In genomic region chr11:116093065-116093464, GRCh38 we compare ENCODE assay signal across 15 cellular contexts.
DNase-seq lines count a peak whose midpoint lies in the region; ATAC-seq and TF ChIP-seq lines count a peak whose summit lies in the region.
"Had no signal": no experiment of that assay in that cellular context is flagged by ENCODE, and none has a peak within 500 bp of the region (broad histone marks: within the 10 kb centered on the region; RNA-seq: fewer than 3 reads in every experiment).

No MANE protein-coding gene starts in this region.

- H3K4me1 Mint-ChIP-seq in WTC11 (peaks cover 5% of the 10 kb centered on the region; the same call in 1 of the 2 replicates), neural progenitor cell (peaks cover 25% of the 10 kb centered on the region)
- H3K4me1 Mint-ChIP-seq: CD4-positive, alpha-beta memory T cell had no signal

- H3K27ac ChIP-seq in neural progenitor cell (no peak overlapping the region), PC-9 (no peak overlapping the region)

- no peaks in the 10 kb centered on the region for H3K9me2 ChIP-seq in PC-9 (ENCODE audit: insufficient read depth)

- H3K27me3 Mint-ChIP-seq in WTC11 (ENCODE audit: low read depth), result peaks cover 25% of the 10 kb centered on the region
- H3K27me3 Mint-ChIP-seq in neural progenitor cell (ENCODE audit: insufficient read depth, low read depth), result peaks cover 18% of the 10 kb centered on the region

- H3K4me3 ChIP-seq in neural progenitor cell (no peak overlapping the region), PC-9 (no peak overlapping the region)
- H3K4me3 ChIP-seq: GM12878, HAP-1 had no signal

- H3K4me1 ChIP-seq in neural progenitor cell, result peaks cover 12% of the 10 kb centered on the region
- no peaks in the 10 kb centered on the region for H3K4me1 ChIP-seq in PC-9 (replicated peaks; ENCODE audit: insufficient read depth)
- H3K4me1 ChIP-seq: HAP-1 had no signal

- intact Hi-C loops in PC-9 (cut with micrococcal nuclease; ENCODE audit: unreplicated experiment), result no loop called here

- H2AFZ ChIP-seq in neural progenitor cell (replicated peaks), result peak overlapping the region; percentile 17
- H2AFZ ChIP-seq in PC-9, result no peak overlapping the region

- no TSS peak for BruUV-seq in PC-9 (replicated peaks; lab: Mats Ljungman, UMichigan)

- H3K9ac ChIP-seq in neural progenitor cell, result no peak overlapping the region

- no peaks in the 10 kb centered on the region for H3K36me3 Mint-ChIP-seq in WTC11
- H3K36me3 Mint-ChIP-seq in neural progenitor cell, result no peaks in the 10 kb centered on the region
- H3K36me3 Mint-ChIP-seq: CD4-positive, alpha-beta memory T cell had no signal

- no peaks in the 10 kb centered on the region for H3K36me3 ChIP-seq in neural progenitor cell
- H3K36me3 ChIP-seq in PC-9 (ENCODE audit: low read depth), result no peaks in the 10 kb centered on the region
- H3K36me3 ChIP-seq: HAP-1 had no signal

- DNase-seq in NCI-H510A treated with DMSO at 0.1 percent for 48 hours (lab: John Stamatoyannopoulos, UW) (peak; percentile 34), NCI-H510A (lab: John Stamatoyannopoulos, UW) (no peak), WTC11 (ENCODE audit: low spot score) (no peak), neural progenitor cell (ENCODE audit: low spot score) (no peak), PC-9 (no peak), DMS153 (lab: John Stamatoyannopoulos, UW) (no peak)
- DNase-seq: Calu3; CD4-positive, alpha-beta memory T cell; COR-L47; DND-41; GDM1; GOT3; HFFc6 had no signal

- H3K9me3 Mint-ChIP-seq in WTC11 (no peaks in the 10 kb centered on the region), neural progenitor cell (no peaks in the 10 kb centered on the region)

- H3K4me2 ChIP-seq in neural progenitor cell (no peak overlapping the region), PC-9 (no peak overlapping the region)

- CTCF ChIA-PET in WTC11 (lab: Charles Lee), result interaction anchor here (1.0 to 1.3 kb wide), 3 partner anchors 103 to 180 kb away, joined by 3 read pairs; no protein-coding TSS in a partner anchor
- CTCF ChIA-PET in PC-9 (lab: Charles Lee), result no interaction called here

- H3K27ac Mint-ChIP-seq in WTC11 (no peak overlapping the region), neural progenitor cell (no peak overlapping the region)
- H3K27ac Mint-ChIP-seq: CD4-positive, alpha-beta memory T cell; HFFc6 had no signal

- no peaks in the 10 kb centered on the region for H3K9me3 ChIP-seq in neural progenitor cell (ENCODE audit: low read depth)
- H3K9me3 ChIP-seq in PC-9 (ENCODE audit: insufficient read depth, low read depth), result no peaks in the 10 kb centered on the region
- H3K9me3 ChIP-seq: HAP-1 had no signal

- H3K27me3 ChIP-seq in neural progenitor cell (peaks cover 4% of the 10 kb centered on the region), PC-9 (ENCODE audit: insufficient read depth, low read depth) (peaks cover 12% of the 10 kb centered on the region; the same call in 1 of the 2 replicates)

- POLR2A ChIA-PET in WTC11 (lab: Charles Lee) (no interaction called here), PC-9 (lab: Charles Lee; ENCODE audit: unreplicated experiment) (no interaction called here)

- ATAC-seq in WTC11, result peak; percentile 57
- ATAC-seq: GM12878 had no signal

- no peak for TF ChIP-seq CTCF in WTC11 (IDR thresholded peaks at IDR 0.05)
- TF ChIP-seq CTCF in neural progenitor cell (IDR thresholded peaks at IDR 0.05), result no peak
- no peak for TF ChIP-seq CTCF in PC-9 (conservative IDR thresholded peaks at IDR 0.05)

- H4K20me1 ChIP-seq in neural progenitor cell (ENCODE audit: low read depth), result no peaks in the 10 kb centered on the region
- H4K20me1 ChIP-seq in PC-9 (ENCODE audit: insufficient read depth), result no peaks in the 10 kb centered on the region

- H3F3A ChIP-seq in neural progenitor cell (ENCODE audit: low read depth) (no peaks in the 10 kb centered on the region), PC-9 (ENCODE audit: insufficient read depth, low read depth) (no peaks in the 10 kb centered on the region)

- no peak overlapping the region for H3K4me3 Mint-ChIP-seq in WTC11
- no peak overlapping the region for H3K4me3 Mint-ChIP-seq in neural progenitor cell
- H3K4me3 Mint-ChIP-seq: CD4-positive, alpha-beta memory T cell; HFFc6 had no signal

- no peaks in the 10 kb centered on the region for H3K79me2 ChIP-seq in neural progenitor cell (ENCODE audit: low read depth)
- H3K79me2 ChIP-seq in PC-9 (ENCODE audit: low read depth), result no peaks in the 10 kb centered on the region

TF ChIP-seq in WTC11, 78 proteins besides CTCF, POLR2A, EP300 and RAD21:
- TF ChIP-seq ZNF263 (CRISPR knock-in tag; IDR thresholded peaks at IDR 0.05; ENCODE audit: low read depth) (no peak), PRRX2 (CRISPR knock-in tag; IDR thresholded peaks at IDR 0.05) (no peak), NR2C2 (CRISPR knock-in tag; IDR thresholded peaks at IDR 0.05) (no peak), RELA (CRISPR knock-in tag; IDR thresholded peaks at IDR 0.05; ENCODE audit: borderline replicate concordance) (no peak), MLX (CRISPR knock-in tag; IDR thresholded peaks at IDR 0.05) (no peak), ZNF281 (CRISPR knock-in tag; IDR thresholded peaks at IDR 0.05) (no peak), STAT6 (CRISPR knock-in tag; conservative IDR thresholded peaks at IDR 0.05; ENCODE audit: low read depth) (no peak)
